Comparison of ENCODE assay signal across 8 cellular contexts in genomic region chr14:60722163-60722835, GRCh38. TPM values are rescaled to one million over a fixed set of nuclear protein-coding genes. Genes with fewer than 3 reads are reported as not detected.
DNase-seq lines count a peak whose midpoint lies in the region; ATAC-seq and TF ChIP-seq lines count a peak whose summit lies in the region.

No MANE protein-coding gene starts in this region.

- intact Hi-C loops in heart right ventricle (cut with DNase I), result loop anchor here in 3 of 10 donors (5.0 to 10.0 kb wide), 4 partner anchors 65 to 303 kb away; partner anchors contain the start of genes SLC38A6 (in 2 of the 3) and TRMT5 (in 2 of the 3)

- TF ChIP-seq CTCF in heart right ventricle (IDR thresholded peaks at IDR 0.05), result no peak

- H3K27me3 ChIP-seq in heart right ventricle, result peaks cover 0 to 98% (median 52%) of the 10 kb centered on the region in 7 donors
- peaks cover 20% of the 10 kb centered on the region for H3K27me3 ChIP-seq in rectal smooth muscle tissue (ENCODE audit: control insufficient read depth, insufficient read depth, low read length)

- H3K4me3 ChIP-seq in heart right ventricle (peak overlapping the region; percentile 59 to 80 (median 74)), rectal smooth muscle tissue (ENCODE audit: low read length) (peak overlapping the region; percentile 76)

- no peaks in the 10 kb centered on the region for H3K9me3 ChIP-seq in heart right ventricle

- H3K9ac ChIP-seq in rectal smooth muscle tissue (ENCODE audit: low read length), result no peak overlapping the region

- ATAC-seq in HG02763 (IDR thresholded peaks at IDR 0.05; ENCODE audit: unreplicated experiment), result peak; percentile 35
- ATAC-seq in heart right ventricle, result peak in 4 of 8 donors; percentile 8 to 34 (median 19)
- ATAC-seq in GM21528 (IDR thresholded peaks at IDR 0.05; ENCODE audit: low FRiP score, unreplicated experiment), result no peak
- ATAC-seq in GM19397 (IDR thresholded peaks at IDR 0.05; ENCODE audit: unreplicated experiment), result no peak

- WGBS in heart right ventricle, 2 donors, result 0 to 1% methylated on average over 50 of the region's 50 CpGs

- DNase-seq in DMS79 treated with DMSO at 0.1 percent for 48 hours (lab: John Stamatoyannopoulos, UW) (peak; percentile 74), NCI-H748 (lab: John Stamatoyannopoulos, UW; ENCODE audit: unreplicated experiment) (peak; percentile 88), heart right ventricle (peak in 1 of 2 donors; percentile 17)
- DNase-seq in activated naive CD4-positive, alpha-beta T cell treated with Interleukin-2 at 50 U/mL for 16 hours, result peak; percentile 20

- H3K27ac ChIP-seq in heart right ventricle (no peak overlapping the region), rectal smooth muscle tissue (ENCODE audit: low read depth, low read length) (no peak overlapping the region)

- H3K4me1 ChIP-seq in heart right ventricle, result peaks cover 0 to 34% (median 19%) of the 10 kb centered on the region in 9 donors
- H3K4me1 ChIP-seq in rectal smooth muscle tissue (ENCODE audit: control insufficient read depth, insufficient read depth, low read length), result no peaks in the 10 kb centered on the region

- no peaks in the 10 kb centered on the region for H3K36me3 ChIP-seq in heart right ventricle
- H3K36me3 ChIP-seq in rectal smooth muscle tissue (ENCODE audit: control insufficient read depth, insufficient read depth, low read length), result no peaks in the 10 kb centered on the region

RNA-seq across cellular contexts. Expression of gene SIX4, which starts 1.9 kb away (rescaled TPM):
- total RNA-seq in heart right ventricle, result 1 to 10 TPM in 3 of 10 donors, under 1 TPM in 7; 0.59 to 1.5 (median 0.82) TPM
- polyA plus RNA-seq in heart right ventricle, result under 1 TPM; 0.16 to 0.29 TPM

RNA-seq across cellular contexts. Expression of gene MNAT1, which starts 12.3 kb away (rescaled TPM):
- total RNA-seq in heart right ventricle, result 10 to 100 TPM; 22.8 to 35.3 (median 29.9) TPM
- 10 to 100 TPM; 13.9 to 20.5 TPM for polyA plus RNA-seq in heart right ventricle
